ENCODE assay signal across 25 cellular contexts in genomic region chr10:13003781-13004180, GRCh38.
"Had no signal": no experiment of that assay in that cellular context is flagged by ENCODE, and none has a peak within 500 bp of the region (broad histone marks: within the 10 kb centered on the region; RNA-seq: fewer than 3 reads in every experiment).

No MANE protein-coding gene starts in this region.

- H3K27ac ChIP-seq: adrenal gland, breast epithelium, dorsolateral prefrontal cortex, esophagus muscularis mucosa, vagina had no signal

- H3K4me1 ChIP-seq: adrenal gland, breast epithelium had no signal

- H3K4me3 ChIP-seq: adrenal gland, breast epithelium, dorsolateral prefrontal cortex, esophagus muscularis mucosa, vagina had no signal

- ATAC-seq: left cardiac atrium; sciatic nerve; stimulated activated memory B cell treated with anti-CD40 and anti-IgM and Interleukin-4, amounts not matched to agents 10 μg/mL and 1 μg/mL and 100 μg/mL, for 72 hours; WTC11 had no signal

- H3K36me3 Mint-ChIP-seq: activated naive CD8-positive, alpha-beta T cell; naive B cell; stimulated activated memory B cell treated with anti-CD40 and anti-IgM and Interleukin-4, amounts not matched to agents 10 μg/mL and 1 μg/mL and 100 μg/mL, for 72 hours; WTC11 had no signal

- H3K27me3 ChIP-seq: vagina had no signal

- DNase-seq: activated T-cell treated with anti-CD3 and anti-CD28 coated beads, Interleukin-2, amount 50 U/mL, for 1 hour; adrenal gland; dorsolateral prefrontal cortex; hypothalamus; left cardiac atrium; mesendoderm; naive B cell; occipital lobe; posterior cingulate gyrus; small intestine; stimulated activated CD4-positive, alpha-beta T cell treated with anti-CD3 and anti-CD28 coated beads, Interleukin-15, amount 100 ng/mL, for 24 hours; T-helper 9 cell; trophoblast cell had no signal

- H3K27ac Mint-ChIP-seq: activated naive CD8-positive, alpha-beta T cell; naive B cell; stimulated activated memory B cell treated with anti-CD40 and anti-IgM and Interleukin-4, amounts not matched to agents 10 μg/mL and 1 μg/mL and 100 μg/mL, for 72 hours; WTC11 had no signal

- H3K4me1 Mint-ChIP-seq: central memory CD8-positive, alpha-beta T cell had no signal

- H3K4me3 Mint-ChIP-seq: activated naive CD8-positive, alpha-beta T cell; central memory CD8-positive, alpha-beta T cell; naive B cell; neural crest cell; stimulated activated memory B cell treated with anti-CD40 and anti-IgM and Interleukin-4, amounts not matched to agents 10 μg/mL and 1 μg/mL and 100 μg/mL, for 72 hours; WTC11 had no signal

- H3K9me3 Mint-ChIP-seq: central memory CD8-positive, alpha-beta T cell; neural crest cell; stimulated activated memory B cell treated with anti-CD40 and anti-IgM and Interleukin-4, amounts not matched to agents 10 μg/mL and 1 μg/mL and 100 μg/mL, for 72 hours had no signal

- FAIRE-seq: colon, frontal cortex, islet of Langerhans, small intestine had no signal

- H3K9me3 ChIP-seq: adrenal gland, breast epithelium, esophagus muscularis mucosa, vagina had no signal

- H3K36me3 ChIP-seq: adrenal gland, breast epithelium, esophagus muscularis mucosa, vagina had no signal
